11 cellular contexts compared by ENCODE assay signal in the genomic region with DNA sequence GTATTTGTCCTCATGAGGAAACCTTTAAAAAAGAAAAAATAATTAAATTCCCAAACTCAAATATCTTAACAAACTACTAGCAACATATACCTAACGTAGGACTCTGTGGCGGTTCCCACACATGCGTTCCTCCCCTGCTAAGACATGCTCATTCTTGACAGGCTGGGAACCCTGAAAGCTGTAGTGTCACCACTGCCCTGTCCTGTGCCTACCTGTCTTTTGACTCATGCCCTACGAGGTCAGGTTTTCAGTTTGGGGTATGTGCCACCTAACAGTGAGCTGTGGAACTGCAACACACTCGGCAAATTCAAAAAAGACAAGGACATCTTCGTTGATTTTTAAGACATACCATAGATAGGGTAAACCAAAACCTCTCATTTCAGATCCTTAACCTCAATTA. TPM values are rescaled to one million over a fixed set of nuclear protein-coding genes. Genes with fewer than 3 reads are reported as not detected.
DNase-seq lines count a peak whose midpoint lies in the region; ATAC-seq and TF ChIP-seq lines count a peak whose summit lies in the region.
"Had no signal": no experiment of that assay in that cellular context is flagged by ENCODE, and none has a peak within 500 bp of the region (broad histone marks: within the 10 kb centered on the region; RNA-seq: fewer than 3 reads in every experiment).

No MANE protein-coding gene starts in this region.

- H4K8ac ChIP-seq in neuronal stem cell (ENCODE audit: low read depth, low read length) = no peak overlapping the region

- intact Hi-C loops in heart right ventricle (cut with DNase I) = no loop called here
- intact Hi-C loops in Right ventricle myocardium inferior (cut with DNase I) = no loop called here
- intact Hi-C loops in psoas muscle (cut with DNase I) = no loop called here
- intact Hi-C loops in stomach (cut with DNase I; ENCODE audit: low total_unique reads) = no loop called here

- H3K27ac ChIP-seq in heart right ventricle (no peak overlapping the region), brain microvascular endothelial cell (no peak overlapping the region), psoas muscle (no peak overlapping the region), neuronal stem cell (replicated peaks; ENCODE audit: low read length) (no peak overlapping the region), stomach (no peak overlapping the region)

- H3K4ac ChIP-seq in neuronal stem cell (ENCODE audit: low read length) = no peak overlapping the region

- H3K18ac ChIP-seq in neuronal stem cell (ENCODE audit: low read length) = no peak overlapping the region

- peaks cover 0 to 87% (median 6%) of the 10 kb centered on the region in 9 donors for H3K36me3 ChIP-seq in heart right ventricle
- peaks cover 15% of the 10 kb centered on the region for H3K36me3 ChIP-seq in brain microvascular endothelial cell (replicated peaks)
- H3K36me3 ChIP-seq in psoas muscle (ENCODE audit: insufficient read depth in 1 of 2, low read depth in 1 of 2) = peaks cover 0 to 67% of the 10 kb centered on the region in 2 donors
- peaks cover 14 to 79% of the 10 kb centered on the region in 2 donors for H3K36me3 ChIP-seq in neuronal stem cell (replicated peaks in 1 of 2; ENCODE audit: control insufficient read depth in 2 of 2, insufficient read depth in 2 of 2, low read length in 2 of 2)
- peaks cover 10 to 90% (median 81%) of the 10 kb centered on the region in 4 donors for H3K36me3 ChIP-seq in stomach

- no peak overlapping the region for H3K23ac ChIP-seq in neuronal stem cell (ENCODE audit: low read depth, low read length, poor library complexity)

- H3K27me3 ChIP-seq in heart right ventricle (no peaks in the 10 kb centered on the region), brain microvascular endothelial cell (replicated peaks) (no peaks in the 10 kb centered on the region), psoas muscle (ENCODE audit: insufficient read depth in 3 of 3, low read length in 2 of 3) (no peaks in the 10 kb centered on the region), neuronal stem cell (ENCODE audit: control insufficient read depth in 3 of 3, insufficient read depth in 3 of 3, low read depth in 1 of 3, low read length in 3 of 3) (no peaks in the 10 kb centered on the region), stomach (no peaks in the 10 kb centered on the region)

- H4K91ac ChIP-seq in neuronal stem cell (ENCODE audit: low read depth, low read length, poor library complexity) = no peak overlapping the region

- H2BK12ac ChIP-seq in neuronal stem cell (ENCODE audit: low read length) = no peak overlapping the region

- no peak overlapping the region for H3K4me2 ChIP-seq in neuronal stem cell (ENCODE audit: insufficient read depth, low read length, poor library complexity, severe bottlenecking)

- DNase-seq in heart right ventricle = no peak
- DNase-seq in Right ventricle myocardium inferior (ENCODE audit: missing footprints) = no peak
- DNase-seq in HT-29 (ENCODE audit: low spot score) = peak; percentile 43
- no peak for DNase-seq in brain microvascular endothelial cell
- DNase-seq in psoas muscle = no peak
- no peak for DNase-seq in islet precursor cell
- no peak for DNase-seq in neuronal stem cell (ENCODE audit: low spot score)
- no peak for DNase-seq in stomach
- DNase-seq: NCI-H2171 had no signal

- TF ChIP-seq EP300 in stomach (IDR thresholded peaks at IDR 0.05) = no peak

- H3K9me3 ChIP-seq in heart right ventricle (no peaks in the 10 kb centered on the region), psoas muscle (no peaks in the 10 kb centered on the region), neuronal stem cell (replicated peaks in 1 of 2; ENCODE audit: control insufficient read depth in 2 of 2, insufficient read depth in 1 of 2, low read depth in 1 of 2, low read length in 2 of 2) (no peaks in the 10 kb centered on the region), stomach (no peaks in the 10 kb centered on the region)
- H3K9me3 ChIP-seq: Caco-2 had no signal

- no peaks in the 10 kb centered on the region for H3K79me1 ChIP-seq in neuronal stem cell (ENCODE audit: low read depth, low read length)

- TF ChIP-seq POLR2A in stomach (IDR thresholded peaks at IDR 0.05) = no peak

- no peak overlapping the region for H3K9ac ChIP-seq in neuronal stem cell (ENCODE audit: low read depth, low read length, poor library complexity)

- no peak overlapping the region for H2BK5ac ChIP-seq in neuronal stem cell (ENCODE audit: low read length)

- no peak overlapping the region for H3K14ac ChIP-seq in neuronal stem cell (ENCODE audit: low read length)

- H2AFZ ChIP-seq in neuronal stem cell (ENCODE audit: low read length) = no peak overlapping the region

- WGBS in heart right ventricle, 2 donors = 76 to 78% methylated on average over 6 of the region's 6 CpGs
- 68 to 94% (median 86%) methylated on average over 6 of the region's 6 CpGs for whole genome bisulfite sequencing in psoas muscle, 3 donors
- no CpG with 5 or more reads among the region's 6 CpGs for WGBS in neuronal stem cell (ENCODE audit: extremely low coverage in 2 of 2, insufficient read length in 2 of 2, insufficient replicate concordance in 1 of 2), 2 donors
- 72 to 88% (median 74%) methylated on average over 6 of the region's 6 CpGs for WGBS in stomach, 5 donors

- H2BK15ac ChIP-seq in neuronal stem cell (ENCODE audit: low read length) = no peak overlapping the region

- in situ Hi-C loops in brain microvascular endothelial cell (cut with HindIII; ENCODE audit: low pct_ligation_motif_present, low sequenced_read_pairs) = no loop called here

- H3K4me1 ChIP-seq in heart right ventricle (peaks cover 0 to 26% (median 0%) of the 10 kb centered on the region in 9 donors), psoas muscle (no peaks in the 10 kb centered on the region), neuronal stem cell (ENCODE audit: control insufficient read depth in 2 of 2, insufficient read depth in 1 of 2, low read depth in 1 of 2, low read length in 2 of 2) (no peaks in the 10 kb centered on the region), stomach (peaks cover 0 to 10% (median 0%) of the 10 kb centered on the region in 4 donors)

- ATAC-seq in heart right ventricle (peak in 1 of 8 donors; percentile 27), Right ventricle myocardium inferior (no peak), psoas muscle (peak; percentile 49 to 67 (median 52))
- ATAC-seq: stimulated activated memory B cell treated with anti-CD40 and anti-IgM and Interleukin-4, amounts not matched to agents 10 μg/mL and 1 μg/mL and 100 μg/mL, for 72 hours had no signal

- peak in 5 of 9 donors; percentile 7 to 24 (median 22) for TF ChIP-seq CTCF in heart right ventricle (IDR thresholded peaks at IDR 0.05)
- peak; percentile 51 for TF ChIP-seq CTCF in brain microvascular endothelial cell (IDR thresholded peaks at IDR 0.05; ENCODE audit: low read depth, low read length, missing control alignments)
- TF ChIP-seq CTCF in psoas muscle (IDR thresholded peaks at IDR 0.05) = no peak
- TF ChIP-seq CTCF in stomach (IDR thresholded peaks at IDR 0.05) = no peak

- H3K4me3 ChIP-seq in heart right ventricle (no peak overlapping the region), brain microvascular endothelial cell (ENCODE audit: low read depth, low read length) (no peak overlapping the region), psoas muscle (no peak overlapping the region), neuronal stem cell (ENCODE audit: low read length in 2 of 2) (no peak overlapping the region), stomach (no peak overlapping the region)

- no peak overlapping the region for H2AK5ac ChIP-seq in neuronal stem cell (ENCODE audit: low read depth, low read length)

- no peak overlapping the region for H2BK120ac ChIP-seq in neuronal stem cell (ENCODE audit: low read depth, low read length)

RNA-seq across cellular contexts. Expression of a gene that starts 17.8 kb away (rescaled TPM):
- total RNA-seq in heart right ventricle (10 to 100 TPM; 65.3 to 89.5 (median 73.5) TPM), Right ventricle myocardium inferior (77.6 TPM), psoas muscle (10 to 100 TPM; 29.3 to 37.6 (median 34.1) TPM), stomach (100 to 1,000 TPM in 1 of 5 donors, 10 to 100 TPM in 3, 1 to 10 TPM in 1; 8.7 to 138 (median 66.4) TPM)
- polyA plus RNA-seq in heart right ventricle (10 to 100 TPM; 24.0 to 30.5 TPM), psoas muscle (10 to 100 TPM; 11.8 to 31.2 (median 15.3) TPM), stomach (10 to 100 TPM; 18.0 to 50.4 (median 32.9) TPM)
- total RNA-seq in HT-29 (2014; rRNA removed; shearing (Covaris generic)) = 51.1 and 53.2 TPM in 2 replicates
- 25.5 TPM for polyA plus RNA-seq in neuronal stem cell (2013, experiment 1 of 2)
- polyA plus RNA-seq in neuronal stem cell (2013, experiment 2 of 2) = 25.5 TPM

RNA-seq across cellular contexts. Expression of a gene that starts 53.5 kb away (rescaled TPM):
- total RNA-seq in heart right ventricle = 10 to 100 TPM; 20.6 to 35.8 (median 26.1) TPM
- polyA plus RNA-seq in heart right ventricle = 10 to 100 TPM; 21.0 to 37.7 TPM
- total RNA-seq in Right ventricle myocardium inferior = 32.5 TPM
- 24.7 and 28.1 TPM in 2 replicates for total RNA-seq in HT-29 (2014; rRNA removed; shearing (Covaris generic))
- 10 to 100 TPM; 23.9 to 36.6 (median 24.7) TPM for total RNA-seq in psoas muscle
- 10 to 100 TPM; 24.4 to 34.8 (median 27.4) TPM for polyA plus RNA-seq in psoas muscle
- 6.4 TPM for polyA plus RNA-seq in neuronal stem cell (2013, experiment 1 of 2)
- polyA plus RNA-seq in neuronal stem cell (2013, experiment 2 of 2) = 7.3 TPM
- 10 to 100 TPM in 3 of 5 donors, 1 to 10 TPM in 2; 1.2 to 23.5 (median 13.4) TPM for total RNA-seq in stomach
- polyA plus RNA-seq in stomach = 10 to 100 TPM; 17.9 to 27.0 (median 21.5) TPM

Comparison
In these comparisons a context has a peak if more than half of its experiments do, and no peak if none do; other contexts are left out.
1. CTCF ChIP-seq: peak in heart right ventricle (5 of 9) and brain microvascular endothelial cell (single experiment); none in psoas muscle (single experiment) and stomach (0 of 7).